Comparison of ENCODE assay signal across 29 cellular contexts in the genomic region with DNA sequence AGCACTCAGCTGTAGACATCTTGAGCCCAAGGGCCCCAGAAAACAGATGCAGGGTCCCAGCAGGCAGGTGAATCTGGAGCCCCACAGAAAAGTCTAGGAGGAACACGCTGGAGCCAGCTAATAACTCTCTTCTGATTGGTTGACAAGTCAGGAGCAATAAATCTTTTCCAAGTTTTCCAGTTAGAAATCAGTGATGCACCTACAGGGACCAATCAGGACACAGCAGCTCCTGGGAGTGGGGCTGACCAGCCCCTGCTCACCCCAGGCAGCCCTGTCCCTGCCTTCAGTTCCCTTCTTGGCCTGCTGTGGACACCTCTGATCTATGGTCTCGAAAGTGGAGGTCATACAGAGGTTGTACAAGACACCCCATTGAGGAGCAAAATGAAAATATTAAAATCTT.
"Had no signal": no experiment of that assay in that cellular context is flagged by ENCODE, and none has a peak within 500 bp of the region (broad histone marks: within the 10 kb centered on the region; RNA-seq: fewer than 3 reads in every experiment).

No MANE protein-coding gene starts in this region.

- H3K9me3 ChIP-seq: esophagus muscularis mucosa, gastrocnemius medialis, heart left ventricle had no signal

- H3K4me3 ChIP-seq: esophagus muscularis mucosa, gastrocnemius medialis, heart left ventricle had no signal

- ATAC-seq: activated CD4-positive, CD25-positive, alpha-beta regulatory T cell treated with anti-CD3 and anti-CD28 coated beads, Interleukin-2, amount 50 U/mL, for 24 hours; activated CD8-positive, alpha-beta T cell treated with anti-CD3 and anti-CD28 coated beads for 36 hours; effector memory CD8-positive, alpha-beta T cell; foreskin keratinocyte; gastrocnemius medialis; heart left ventricle; T-helper 17 cell had no signal

- H3K27me3 ChIP-seq: brain microvascular endothelial cell, foreskin keratinocyte had no signal

- H3K4me1 ChIP-seq: gastrocnemius medialis had no signal

- DNase-seq: activated B cell treated with CpG ODN at 0.5 μM for 24 hours; activated CD4-positive, alpha-beta T cell treated with anti-CD3 and anti-CD28 coated beads for 48 hours; activated CD4-positive, alpha-beta T cell treated with anti-CD3 and anti-CD28 coated beads, Interleukin-2, amount 50 U/mL, for 1 hour; activated CD4-positive, alpha-beta T cell treated with anti-CD3 and anti-CD28 coated beads, Interleukin-2, amount 50 U/mL, for 48 hours; activated CD8-positive, alpha-beta memory T cell treated with anti-CD3 and anti-CD28 coated beads for 24 hours; activated CD8-positive, alpha-beta T cell treated with anti-CD3 and anti-CD28 coated beads for 36 hours; activated gamma-delta T cell treated with Interleukin-2 at 50 U/mL for 16 hours; activated naive CD4-positive, alpha-beta T cell treated with anti-CD3 and anti-CD28 coated beads, Interleukin-2, amount 50 U/mL, for 16 hours; activated naive CD4-positive, alpha-beta T cell treated with Interleukin-2 at 50 U/mL for 16 hours; activated T-cell treated with anti-CD3 and anti-CD28 coated beads, Interleukin-2, amount 50 U/mL, for 1 hour; activated T-cell treated with anti-CD3 and anti-CD28 coated beads, Interleukin-2, amount 50 U/mL, for 48 hours; amniotic stem cell; anterior cingulate cortex; brain microvascular endothelial cell; caudate nucleus; cortex of kidney; dermis blood vessel endothelial cell; effector CD4-positive, alpha-beta T cell; effector memory CD8-positive, alpha-beta T cell; erythroblast; gastrocnemius medialis; glutamatergic neuron; heart left ventricle; T-helper 17 cell; T1000; WERI-Rb-1 had no signal

- H3K36me3 ChIP-seq: brain microvascular endothelial cell, esophagus muscularis mucosa, gastrocnemius medialis, heart left ventricle, WERI-Rb-1 had no signal
